16 cellular contexts compared by ENCODE assay signal in genomic region chrX:153932220-153932915, GRCh38. TPM values are rescaled to one million over a fixed set of nuclear protein-coding genes. Genes with fewer than 3 reads are reported as not detected.
"Had no signal": no experiment of that assay in that cellular context is flagged by ENCODE, and none has a peak within 500 bp of the region (broad histone marks: within the 10 kb centered on the region; RNA-seq: fewer than 3 reads in every experiment).

No MANE protein-coding gene starts in this region.

- H3K27me3 Mint-ChIP-seq: activated B cell treated with CpG ODN at 0.5 μM for 24 hours, progenitor cell of endocrine pancreas had no signal

- H3K36me3 ChIP-seq: breast epithelium, neural progenitor cell had no signal

- ATAC-seq: gastroesophageal sphincter, heart left ventricle, left lung, upper lobe of right lung had no signal

- H3K27ac Mint-ChIP-seq: activated B cell treated with CpG ODN at 0.5 μM for 24 hours; neural progenitor cell; progenitor cell of endocrine pancreas; T-helper 2 cell treated with Interferon-gamma antibody and Interleukin-4, amounts not matched to agents 5 μg/mL and 100 μg/mL, for 36 hours had no signal

- H3K4me1 ChIP-seq: breast epithelium, neural progenitor cell had no signal

- DNase-seq: activated B cell treated with CpG ODN at 0.5 μM for 24 hours; activated CD4-positive, alpha-beta T cell treated with anti-CD3 and anti-CD28 coated beads for 48 hours; activated CD8-positive, alpha-beta memory T cell treated with anti-CD3 and anti-CD28 coated beads for 24 hours; heart left ventricle; left lung; stimulated activated CD4-positive, alpha-beta T cell treated with anti-CD3 and anti-CD28 coated beads, Interleukin-2, amount 100 ng/mL, for 24 hours; testis; upper lobe of right lung had no signal

- H3K9me3 Mint-ChIP-seq: activated B cell treated with CpG ODN at 0.5 μM for 24 hours; T-helper 2 cell treated with Interferon-gamma antibody and Interleukin-4, amounts not matched to agents 5 μg/mL and 100 μg/mL, for 36 hours had no signal

- H3K27me3 ChIP-seq: gastroesophageal sphincter, heart left ventricle, left lung, neural progenitor cell, testis, upper lobe of right lung had no signal

- H3K9me3 ChIP-seq: breast epithelium, gastroesophageal sphincter, heart left ventricle, left lung, testis, upper lobe of right lung had no signal

- H3K27ac ChIP-seq: breast epithelium, coronary artery, gastroesophageal sphincter, heart left ventricle, left lung, neural progenitor cell, testis, upper lobe of right lung had no signal

- H3K4me3 ChIP-seq: breast epithelium, coronary artery, gastroesophageal sphincter, left lung, neural progenitor cell, testis, upper lobe of right lung had no signal

- H3K4me3 Mint-ChIP-seq: activated B cell treated with CpG ODN at 0.5 μM for 24 hours; T-helper 2 cell treated with Interferon-gamma antibody and Interleukin-4, amounts not matched to agents 5 μg/mL and 100 μg/mL, for 36 hours had no signal

RNA-seq across cellular contexts. Expression of gene AVPR2, which starts 27.9 kb away (rescaled TPM):
- total RNA-seq: activated B cell treated with CpG ODN at 0.5 μM for 24 hours, astrocyte, osteoblast, progenitor cell of endocrine pancreas had no signal
